9 cellular contexts compared by ENCODE assay signal in the genomic region with DNA sequence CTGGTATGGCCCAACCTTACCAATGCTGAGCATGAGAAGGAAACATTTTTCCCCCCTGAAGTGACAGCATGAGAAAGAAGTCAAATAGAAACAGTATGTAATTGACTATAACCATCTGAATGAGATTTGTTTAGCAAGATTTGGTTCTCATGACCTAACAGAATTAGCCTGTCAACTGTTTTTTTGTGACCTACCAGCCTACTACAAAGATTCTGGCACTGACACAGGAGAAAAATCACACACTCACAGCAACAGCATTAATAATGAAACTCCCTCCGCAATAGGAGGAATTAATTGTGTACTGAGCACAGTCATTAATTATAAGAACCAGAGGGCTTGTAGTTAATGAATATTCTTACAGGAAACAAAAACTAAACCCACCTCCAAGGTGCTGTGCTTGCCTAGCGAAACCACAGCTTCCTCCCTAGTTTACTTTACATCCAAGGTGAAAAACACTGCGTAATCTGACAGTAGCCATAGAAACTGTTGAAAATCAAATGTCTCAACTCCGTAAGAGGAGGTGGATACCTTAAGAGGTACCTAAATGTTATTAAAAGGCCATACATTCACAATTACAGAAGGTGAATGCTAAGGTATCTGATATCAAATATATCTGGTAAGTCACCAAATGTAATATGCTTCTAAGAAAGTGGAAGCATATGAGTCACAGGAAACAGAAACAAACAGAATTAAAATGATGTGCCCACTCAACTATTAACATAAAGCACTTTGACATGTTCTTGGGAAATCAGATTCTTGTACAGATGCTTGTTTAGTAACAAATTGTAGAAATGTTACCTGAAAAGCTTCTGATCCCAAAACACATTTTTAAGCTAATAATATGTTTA. TPM values are rescaled to one million over a fixed set of nuclear protein-coding genes. Genes with fewer than 3 reads are reported as not detected.
A peak's percentile ranks its signal among the peaks of the same experiment; 100 is the strongest.
DNase-seq lines count a peak whose midpoint lies in the region; ATAC-seq, FAIRE-seq and TF ChIP-seq lines count a peak whose summit lies in the region.
"Had no signal": no experiment of that assay in that cellular context is flagged by ENCODE, and none has a peak within 500 bp of the region (broad histone marks: within the 10 kb centered on the region; RNA-seq: fewer than 3 reads in every experiment).

No MANE protein-coding gene starts in this region.

- POLR2A ChIA-PET in H1 (lab: Charles Lee; ENCODE audit: partially characterized antibody): no interaction called here

- no peak for TF ChIP-seq RAD21 in H1 (IDR thresholded peaks at IDR 0.05 in 1 of 2, conservative IDR thresholded peaks at IDR 0.05 in 1 of 2; ENCODE audit: low read depth in 2 of 2, low read length in 2 of 2)

- no peak overlapping the region for H3K23ac ChIP-seq in H1 (ENCODE audit: insufficient read length)

- no peaks in the 10 kb centered on the region for H3K36me3 ChIP-seq in H1 (ENCODE audit: control insufficient read depth in 2 of 4, insufficient read depth in 4 of 4, low read length in 3 of 4)

- no peak overlapping the region for H2BK15ac ChIP-seq in H1 (ENCODE audit: low read length)

- no peak overlapping the region for H3K18ac ChIP-seq in H1 (ENCODE audit: extremely low read depth, low read length)

- H4K91ac ChIP-seq in H1 (replicated peaks; ENCODE audit: insufficient read length, low read length): no peak overlapping the region

- no peak overlapping the region for H2AK5ac ChIP-seq in H1 (ENCODE audit: low read depth, low read length)

- H3K14ac ChIP-seq in H1 (ENCODE audit: insufficient read length): no peak overlapping the region

- peak; percentile 76 for FAIRE-seq in GM12892 (lab: Jason Lieb, UNC)
- no peak for FAIRE-seq in H1 (lab: Jason Lieb, UNC)

- H4K8ac ChIP-seq in H1 (ENCODE audit: extremely low read depth, insufficient read depth, low read length): no peak overlapping the region

- no peak overlapping the region for H2BK120ac ChIP-seq in H1 (replicated peaks; ENCODE audit: low read depth, low read length)

- H3K4me3 ChIP-seq in H1 (ENCODE audit: extremely low read depth in 1 of 4, insufficient read depth in 2 of 4, low read depth in 3 of 4, low read length in 4 of 4): no peak overlapping the region

- peak; percentile 77 for ATAC-seq in GM19468 (IDR thresholded peaks at IDR 0.05; ENCODE audit: extremely low read depth, unreplicated experiment)
- peak; percentile 62 for ATAC-seq in HG03439 (IDR thresholded peaks at IDR 0.05; ENCODE audit: unreplicated experiment)

- no peak overlapping the region for H3K56ac ChIP-seq in H1 (replicated peaks; ENCODE audit: insufficient read length, low read depth, low read length)

- H3K23me2 ChIP-seq in H1 (ENCODE audit: low read depth, low read length): no peaks in the 10 kb centered on the region

- H2BK5ac ChIP-seq in H1 (ENCODE audit: low read depth, low read length): no peak overlapping the region

- H4K5ac ChIP-seq in H1 (ENCODE audit: insufficient read length, low read depth, low read length): no peak overlapping the region

- no peak overlapping the region for H3K27ac ChIP-seq in H1 (ENCODE audit: low read depth, low read length)

- CTCF ChIA-PET in H1 (lab: Charles Lee; ENCODE audit: partially characterized antibody): no interaction called here

- DNase-seq in GM12892 (ENCODE audit: insufficient read length) (no peak), H1 (ENCODE audit: low read depth in 1 of 2, low spot score in 2 of 2) (no peak), glomerular visceral epithelial cell (ENCODE audit: extremely low spot score) (no peak), OCI-M2 (lab: John Stamatoyannopoulos, UW; ENCODE audit: unreplicated experiment) (no peak), NCI-H2227 treated with DMSO at 0.1 percent for 48 hours (lab: John Stamatoyannopoulos, UW) (no peak), NCI-H187 treated with DMSO at 0.1 percent for 48 hours (lab: John Stamatoyannopoulos, UW) (no peak)

- peaks cover 0 to 3% (median 0%) of the 10 kb centered on the region in 4 experiments; a peak in 2 of 7 replicates for H3K4me1 ChIP-seq in H1 (replicated peaks in 1 of 4; ENCODE audit: control insufficient read depth in 3 of 4, insufficient read depth in 4 of 4, low read length in 3 of 4)

- no peaks in the 10 kb centered on the region for H4K20me1 ChIP-seq in H1 (replicated peaks in 1 of 2; ENCODE audit: control insufficient read depth in 1 of 2, insufficient read depth in 2 of 2, low read length in 2 of 2)

- no peaks in the 10 kb centered on the region for H3K79me2 ChIP-seq in H1 (ENCODE audit: control insufficient read depth in 1 of 2, insufficient read depth in 2 of 2, low read length in 2 of 2)

- H3K79me1 ChIP-seq in H1 (ENCODE audit: low read depth, low read length): no peaks in the 10 kb centered on the region

- TF ChIP-seq POLR2A in GM12892 (IDR thresholded peaks at IDR 0.05; ENCODE audit: low read depth, low read length): no peak
- no peak for TF ChIP-seq POLR2A in H1 (IDR thresholded peaks at IDR 0.05; ENCODE audit: control extremely low read depth in 1 of 2, low read depth in 2 of 2, low read length in 2 of 2)

- 0 out of 2 replicates have a peak overlapping the region, but pooled peaks have one; percentile 30 for H2AFZ ChIP-seq in H1 (ENCODE audit: low read length)

- WGBS in H1 (ENCODE audit: extremely low coverage in 1 of 2, insufficient coverage in 1 of 2, insufficient read length in 1 of 2, insufficient replicate concordance in 2 of 2, low coverage in 1 of 2, low lambda C conversion rate in 2 of 2, missing lambda C conversion rate in 1 of 2), 2 experiments: 97% methylated on average over 4 of the region's 4 CpGs; no CpG with 5 or more reads in 1 of the 2 experiments

- H3K4ac ChIP-seq in H1 (replicated peaks; ENCODE audit: insufficient read length, low read depth, low read length): no peak overlapping the region

- no peak for TF ChIP-seq CTCF in H1 (IDR thresholded peaks at IDR 0.05; ENCODE audit: control extremely low read depth in 1 of 3, insufficient read depth in 1 of 3, low read depth in 1 of 3, low read length in 3 of 3)

- no peak overlapping the region for H3K9ac ChIP-seq in H1 (replicated peaks in 1 of 4; ENCODE audit: extremely low read depth in 1 of 4, low read depth in 3 of 4, low read length in 3 of 4)

- no peaks in the 10 kb centered on the region for H3K9me3 ChIP-seq in H1 (ENCODE audit: insufficient read depth in 2 of 2, low read depth in 1 of 2, low read length in 1 of 2)

- H2BK12ac ChIP-seq in H1 (ENCODE audit: low read depth, low read length): no peak overlapping the region

- TF ChIP-seq EP300 in H1 (IDR thresholded peaks at IDR 0.05; ENCODE audit: borderline replicate concordance in 1 of 2, low read depth in 2 of 2, low read length in 2 of 2): no peak

- H2BK20ac ChIP-seq in H1 (ENCODE audit: low read length): no peak overlapping the region

- no peak overlapping the region for H3K4me2 ChIP-seq in H1 (ENCODE audit: insufficient read depth in 1 of 2, low read depth in 2 of 2, low read length in 2 of 2)

- no peaks in the 10 kb centered on the region for H3K27me3 ChIP-seq in H1 (replicated peaks in 1 of 4; ENCODE audit: control insufficient read depth in 3 of 4, extremely low read depth in 1 of 4, insufficient read depth in 3 of 4, low read length in 3 of 4)

TF ChIP-seq in H1, 55 proteins besides CTCF, POLR2A, EP300 and RAD21:
- TF ChIP-seq SP1 (IDR thresholded peaks at IDR 0.05; ENCODE audit: low read depth, low read length) (no peak), KDM1A (IDR thresholded peaks at IDR 0.05; ENCODE audit: borderline replicate concordance, low read length) (no peak), SP2 (IDR thresholded peaks at IDR 0.05; ENCODE audit: low read length) (no peak), GABPA (IDR thresholded peaks at IDR 0.05; ENCODE audit: borderline replicate concordance, insufficient read depth, low read length) (no peak), BCL11A (IDR thresholded peaks at IDR 0.05; ENCODE audit: low read depth in 2 of 2, low read length in 2 of 2) (no peak)
- TF ChIP-seq, protein P1, sequence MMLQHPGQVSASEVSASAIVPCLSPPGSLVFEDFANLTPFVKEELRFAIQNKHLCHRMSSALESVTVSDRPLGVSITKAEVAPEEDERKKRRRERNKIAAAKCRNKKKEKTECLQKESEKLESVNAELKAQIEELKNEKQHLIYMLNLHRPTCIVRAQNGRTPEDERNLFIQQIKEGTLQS (IDR thresholded peaks at IDR 0.05; ENCODE audit: insufficient read depth, low read depth, low read length): no peak

RNA-seq across cellular contexts. Expression of a gene that starts 35.0 kb away (rescaled TPM):
- polyA plus RNA-seq in GM12892 (2012; ENCODE audit: missing spikeins): 1.2 TPM
- not detected in 2 replicates for total RNA-seq in H1 (2021; fragmentation: NEBNext Ultra II Directional; extraction: Animal tissue kit (Norgen Biotek cat#: 25700))
- 0.02 TPM in 1 of 2 replicates, not detected in the other for polyA plus RNA-seq in H1 (2011; rRNA removed)
- 0.01 TPM for polyA plus RNA-seq in H1 (2011; cell fraction: cytosol; rRNA removed)
- not detected for polyA plus RNA-seq in H1 (2011; cell fraction: nucleus; rRNA removed)
- 0.07 to 0.18 TPM in 2 of 4 replicates, not detected in the others for polyA plus RNA-seq in H1 (2012, experiment 1 of 2)
- polyA plus RNA-seq in H1 (2012, experiment 2 of 2): not detected
- polyA plus RNA-seq in H1 (2013, experiment 1 of 2): not detected
- polyA plus RNA-seq in H1 (2013, experiment 2 of 2): not detected
- 0.03 TPM in 1 of 2 replicates, not detected in the other for polyA minus RNA-seq in H1 (2011; rRNA and poly(A)+ RNA removed)
- not detected for polyA minus RNA-seq in H1 (2011; cell fraction: cytosol; rRNA and poly(A)+ RNA removed)
- not detected for polyA minus RNA-seq in H1 (2011; cell fraction: nucleus; rRNA and poly(A)+ RNA removed)
- total RNA-seq: RPMI7951 had no signal
